In the genomic region with DNA sequence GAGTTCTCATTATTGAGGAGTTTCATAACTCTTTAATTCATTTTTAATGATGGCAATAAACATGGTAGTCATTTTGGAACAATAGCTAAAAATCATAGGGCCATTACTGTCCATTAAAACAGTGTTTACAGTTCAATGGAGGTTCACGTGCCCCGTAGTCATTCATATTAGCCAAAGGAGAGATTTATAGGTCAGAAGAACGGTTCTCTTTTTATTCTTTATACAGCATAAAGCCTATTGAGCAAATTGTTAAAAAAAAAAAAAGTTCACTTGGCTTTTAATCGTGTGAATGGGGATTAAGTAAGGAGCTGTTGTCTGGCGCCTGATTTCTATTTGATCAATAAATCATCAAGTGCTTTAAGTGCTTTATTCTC, we compare ENCODE assay signal across 1 cellular context.
TF ChIP-seq lines count a peak whose summit lies in the region.

No MANE protein-coding gene starts in this region.

TF ChIP-seq in GM12878, 131 proteins besides CTCF, POLR2A, EP300 and RAD21 (continued from another document):
- TF ChIP-seq, protein P1, sequence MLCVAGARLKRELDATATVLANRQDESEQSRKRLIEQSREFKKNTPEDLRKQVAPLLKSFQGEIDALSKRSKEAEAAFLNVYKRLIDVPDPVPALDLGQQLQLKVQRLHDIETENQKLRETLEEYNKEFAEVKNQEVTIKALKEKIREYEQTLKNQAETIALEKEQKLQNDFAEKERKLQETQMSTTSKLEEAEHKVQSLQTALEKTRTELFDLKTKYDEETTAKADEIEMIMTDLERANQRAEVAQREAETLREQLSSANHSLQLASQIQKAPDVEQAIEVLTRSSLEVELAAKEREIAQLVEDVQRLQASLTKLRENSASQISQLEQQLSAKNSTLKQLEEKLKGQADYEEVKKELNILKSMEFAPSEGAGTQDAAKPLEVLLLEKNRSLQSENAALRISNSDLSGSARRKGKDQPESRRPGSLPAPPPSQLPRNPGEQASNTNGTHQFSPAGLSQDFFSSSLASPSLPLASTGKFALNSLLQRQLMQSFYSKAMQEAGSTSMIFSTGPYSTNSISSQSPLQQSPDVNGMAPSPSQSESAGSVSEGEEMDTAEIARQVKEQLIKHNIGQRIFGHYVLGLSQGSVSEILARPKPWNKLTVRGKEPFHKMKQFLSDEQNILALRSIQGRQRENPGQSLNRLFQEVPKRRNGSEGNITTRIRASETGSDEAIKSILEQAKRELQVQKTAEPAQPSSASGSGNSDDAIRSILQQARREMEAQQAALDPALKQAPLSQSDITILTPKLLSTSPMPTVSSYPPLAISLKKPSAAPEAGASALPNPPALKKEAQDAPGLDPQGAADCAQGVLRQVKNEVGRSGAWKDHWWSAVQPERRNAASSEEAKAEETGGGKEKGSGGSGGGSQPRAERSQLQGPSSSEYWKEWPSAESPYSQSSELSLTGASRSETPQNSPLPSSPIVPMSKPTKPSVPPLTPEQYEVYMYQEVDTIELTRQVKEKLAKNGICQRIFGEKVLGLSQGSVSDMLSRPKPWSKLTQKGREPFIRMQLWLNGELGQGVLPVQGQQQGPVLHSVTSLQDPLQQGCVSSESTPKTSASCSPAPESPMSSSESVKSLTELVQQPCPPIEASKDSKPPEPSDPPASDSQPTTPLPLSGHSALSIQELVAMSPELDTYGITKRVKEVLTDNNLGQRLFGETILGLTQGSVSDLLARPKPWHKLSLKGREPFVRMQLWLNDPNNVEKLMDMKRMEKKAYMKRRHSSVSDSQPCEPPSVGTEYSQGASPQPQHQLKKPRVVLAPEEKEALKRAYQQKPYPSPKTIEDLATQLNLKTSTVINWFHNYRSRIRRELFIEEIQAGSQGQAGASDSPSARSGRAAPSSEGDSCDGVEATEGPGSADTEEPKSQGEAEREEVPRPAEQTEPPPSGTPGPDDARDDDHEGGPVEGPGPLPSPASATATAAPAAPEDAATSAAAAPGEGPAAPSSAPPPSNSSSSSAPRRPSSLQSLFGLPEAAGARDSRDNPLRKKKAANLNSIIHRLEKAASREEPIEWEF (IDR thresholded peaks at IDR 0.05; ENCODE audit: insufficient replicate concordance, low read depth, low read length) = no peak
- TF ChIP-seq CREM (IDR thresholded peaks at IDR 0.05; ENCODE audit: low read depth) (no peak), STAT1 (conservative IDR thresholded peaks at IDR 0.05) (no peak), SREBF1 (IDR thresholded peaks at IDR 0.05; ENCODE audit: low read length) (no peak), GABPA (IDR thresholded peaks at IDR 0.05; ENCODE audit: low read depth) (no peak), MEF2B (IDR thresholded peaks at IDR 0.05; ENCODE audit: partially characterized antibody, poor library complexity, severe bottlenecking) (no peak), IRF4 (IDR thresholded peaks at IDR 0.05; ENCODE audit: low read depth, low read length) (no peak), NFYA (IDR thresholded peaks at IDR 0.05; ENCODE audit: borderline replicate concordance, low read depth, low read length) (no peak), KDM1A (IDR thresholded peaks at IDR 0.05; ENCODE audit: borderline replicate concordance) (no peak)
- TF ChIP-seq, protein P2, sequence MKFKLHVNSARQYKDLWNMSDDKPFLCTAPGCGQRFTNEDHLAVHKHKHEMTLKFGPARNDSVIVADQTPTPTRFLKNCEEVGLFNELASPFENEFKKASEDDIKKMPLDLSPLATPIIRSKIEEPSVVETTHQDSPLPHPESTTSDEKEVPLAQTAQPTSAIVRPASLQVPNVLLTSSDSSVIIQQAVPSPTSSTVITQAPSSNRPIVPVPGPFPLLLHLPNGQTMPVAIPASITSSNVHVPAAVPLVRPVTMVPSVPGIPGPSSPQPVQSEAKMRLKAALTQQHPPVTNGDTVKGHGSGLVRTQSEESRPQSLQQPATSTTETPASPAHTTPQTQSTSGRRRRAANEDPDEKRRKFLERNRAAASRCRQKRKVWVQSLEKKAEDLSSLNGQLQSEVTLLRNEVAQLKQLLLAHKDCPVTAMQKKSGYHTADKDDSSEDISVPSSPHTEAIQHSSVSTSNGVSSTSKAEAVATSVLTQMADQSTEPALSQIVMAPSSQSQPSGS (IDR thresholded peaks at IDR 0.05; ENCODE audit: low read length) = no peak
- TF ChIP-seq, protein P3, sequence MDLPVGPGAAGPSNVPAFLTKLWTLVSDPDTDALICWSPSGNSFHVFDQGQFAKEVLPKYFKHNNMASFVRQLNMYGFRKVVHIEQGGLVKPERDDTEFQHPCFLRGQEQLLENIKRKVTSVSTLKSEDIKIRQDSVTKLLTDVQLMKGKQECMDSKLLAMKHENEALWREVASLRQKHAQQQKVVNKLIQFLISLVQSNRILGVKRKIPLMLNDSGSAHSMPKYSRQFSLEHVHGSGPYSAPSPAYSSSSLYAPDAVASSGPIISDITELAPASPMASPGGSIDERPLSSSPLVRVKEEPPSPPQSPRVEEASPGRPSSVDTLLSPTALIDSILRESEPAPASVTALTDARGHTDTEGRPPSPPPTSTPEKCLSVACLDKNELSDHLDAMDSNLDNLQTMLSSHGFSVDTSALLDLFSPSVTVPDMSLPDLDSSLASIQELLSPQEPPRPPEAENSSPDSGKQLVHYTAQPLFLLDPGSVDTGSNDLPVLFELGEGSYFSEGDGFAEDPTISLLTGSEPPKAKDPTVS (IDR thresholded peaks at IDR 0.05; ENCODE audit: low read depth, low read length) = no peak
TF ChIP-seq in GM12878: peak in this region for 0.
